Comparison of ENCODE assay signal across 1 cellular context in the genomic region with DNA sequence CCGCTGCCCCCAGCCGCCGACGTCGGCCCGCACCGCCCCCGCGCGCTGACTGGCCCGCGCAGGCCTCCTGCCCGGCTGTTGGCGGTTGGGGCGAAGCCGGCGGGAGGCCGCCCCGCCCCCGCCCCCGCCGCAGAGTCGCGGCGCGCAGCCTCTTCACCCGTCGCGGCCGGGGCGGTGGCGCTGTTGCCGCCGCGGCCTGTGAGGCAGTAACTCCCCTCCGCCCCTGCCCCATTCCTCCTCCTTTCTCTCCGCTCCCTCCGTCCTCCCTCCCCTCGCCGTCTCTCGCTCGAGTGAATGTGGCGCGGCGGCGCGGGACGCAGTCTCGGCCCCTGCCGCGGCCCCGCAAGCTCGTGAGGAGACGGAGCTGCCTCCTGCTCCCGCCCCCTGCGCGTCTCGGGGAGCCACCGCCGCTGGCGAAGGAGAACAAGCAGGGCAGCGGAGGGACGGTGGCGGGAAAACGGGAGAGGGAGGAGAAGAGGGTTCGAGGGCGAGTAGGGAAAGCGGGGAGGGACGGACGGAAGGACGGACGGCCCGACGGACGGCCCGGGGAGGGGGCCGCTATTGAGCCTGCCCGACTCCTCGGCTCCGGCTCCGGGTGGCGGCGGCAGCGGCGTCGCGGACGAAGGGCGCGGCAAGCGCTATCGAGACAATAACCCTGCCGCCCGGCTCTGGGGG.
TF ChIP-seq lines count a peak whose summit lies in the region.

No MANE protein-coding gene starts in this region.

TF ChIP-seq in HEK293, 187 proteins besides CTCF, POLR2A, EP300 and RAD21 (continued from another document and continues in another):
- TF ChIP-seq, protein P1, sequence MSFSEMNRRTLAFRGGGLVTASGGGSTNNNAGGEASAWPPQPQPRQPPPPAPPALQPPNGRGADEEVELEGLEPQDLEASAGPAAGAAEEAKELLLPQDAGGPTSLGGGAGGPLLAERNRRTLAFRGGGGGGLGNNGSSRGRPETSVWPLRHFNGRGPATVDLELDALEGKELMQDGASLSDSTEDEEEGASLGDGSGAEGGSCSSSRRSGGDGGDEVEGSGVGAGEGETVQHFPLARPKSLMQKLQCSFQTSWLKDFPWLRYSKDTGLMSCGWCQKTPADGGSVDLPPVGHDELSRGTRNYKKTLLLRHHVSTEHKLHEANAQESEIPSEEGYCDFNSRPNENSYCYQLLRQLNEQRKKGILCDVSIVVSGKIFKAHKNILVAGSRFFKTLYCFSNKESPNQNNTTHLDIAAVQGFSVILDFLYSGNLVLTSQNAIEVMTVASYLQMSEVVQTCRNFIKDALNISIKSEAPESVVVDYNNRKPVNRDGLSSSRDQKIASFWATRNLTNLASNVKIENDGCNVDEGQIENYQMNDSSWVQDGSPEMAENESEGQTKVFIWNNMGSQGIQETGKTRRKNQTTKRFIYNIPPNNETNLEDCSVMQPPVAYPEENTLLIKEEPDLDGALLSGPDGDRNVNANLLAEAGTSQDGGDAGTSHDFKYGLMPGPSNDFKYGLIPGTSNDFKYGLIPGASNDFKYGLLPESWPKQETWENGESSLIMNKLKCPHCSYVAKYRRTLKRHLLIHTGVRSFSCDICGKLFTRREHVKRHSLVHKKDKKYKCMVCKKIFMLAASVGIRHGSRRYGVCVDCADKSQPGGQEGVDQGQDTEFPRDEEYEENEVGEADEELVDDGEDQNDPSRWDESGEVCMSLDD (tag by site-specific recombination; IDR thresholded peaks at IDR 0.05) = peak; percentile 82
- TF ChIP-seq EGR2 (tag by site-specific recombination; IDR thresholded peaks at IDR 0.05; ENCODE audit: low read depth) = no peak
- TF ChIP-seq ZNF621 (tag by site-specific recombination; IDR thresholded peaks at IDR 0.05) = no peak
- no peak for TF ChIP-seq GLI2 (tag by site-specific recombination; IDR thresholded peaks at IDR 0.05; ENCODE audit: borderline replicate concordance, low read depth)
- 0 out of 2 replicates have a peak, but pooled peaks have one; percentile 27 for TF ChIP-seq ZBTB17 (tag by site-specific recombination; IDR thresholded peaks at IDR 0.05)
- TF ChIP-seq ZNF548 (tag by site-specific recombination; IDR thresholded peaks at IDR 0.05) = no peak
- TF ChIP-seq, protein P2, sequence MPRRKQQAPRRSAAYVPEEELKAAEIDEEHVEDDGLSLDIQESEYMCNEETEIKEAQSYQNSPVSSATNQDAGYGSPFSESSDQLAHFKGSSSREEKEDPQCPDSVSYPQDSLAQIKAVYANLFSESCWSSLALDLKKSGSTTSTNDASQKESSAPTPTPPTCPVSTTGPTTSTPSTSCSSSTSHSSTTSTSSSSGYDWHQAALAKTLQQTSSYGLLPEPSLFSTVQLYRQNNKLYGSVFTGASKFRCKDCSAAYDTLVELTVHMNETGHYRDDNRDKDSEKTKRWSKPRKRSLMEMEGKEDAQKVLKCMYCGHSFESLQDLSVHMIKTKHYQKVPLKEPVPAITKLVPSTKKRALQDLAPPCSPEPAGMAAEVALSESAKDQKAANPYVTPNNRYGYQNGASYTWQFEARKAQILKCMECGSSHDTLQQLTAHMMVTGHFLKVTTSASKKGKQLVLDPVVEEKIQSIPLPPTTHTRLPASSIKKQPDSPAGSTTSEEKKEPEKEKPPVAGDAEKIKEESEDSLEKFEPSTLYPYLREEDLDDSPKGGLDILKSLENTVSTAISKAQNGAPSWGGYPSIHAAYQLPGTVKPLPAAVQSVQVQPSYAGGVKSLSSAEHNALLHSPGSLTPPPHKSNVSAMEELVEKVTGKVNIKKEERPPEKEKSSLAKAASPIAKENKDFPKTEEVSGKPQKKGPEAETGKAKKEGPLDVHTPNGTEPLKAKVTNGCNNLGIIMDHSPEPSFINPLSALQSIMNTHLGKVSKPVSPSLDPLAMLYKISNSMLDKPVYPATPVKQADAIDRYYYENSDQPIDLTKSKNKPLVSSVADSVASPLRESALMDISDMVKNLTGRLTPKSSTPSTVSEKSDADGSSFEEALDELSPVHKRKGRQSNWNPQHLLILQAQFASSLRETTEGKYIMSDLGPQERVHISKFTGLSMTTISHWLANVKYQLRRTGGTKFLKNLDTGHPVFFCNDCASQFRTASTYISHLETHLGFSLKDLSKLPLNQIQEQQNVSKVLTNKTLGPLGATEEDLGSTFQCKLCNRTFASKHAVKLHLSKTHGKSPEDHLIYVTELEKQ (tag by site-specific recombination; IDR thresholded peaks at IDR 0.05; ENCODE audit: borderline replicate concordance) = no peak
- no peak; the same call in none of the 2 replicates for TF ChIP-seq KLF9 (tag by site-specific recombination; IDR thresholded peaks at IDR 0.05; ENCODE audit: low read depth)
- TF ChIP-seq, protein P3, sequence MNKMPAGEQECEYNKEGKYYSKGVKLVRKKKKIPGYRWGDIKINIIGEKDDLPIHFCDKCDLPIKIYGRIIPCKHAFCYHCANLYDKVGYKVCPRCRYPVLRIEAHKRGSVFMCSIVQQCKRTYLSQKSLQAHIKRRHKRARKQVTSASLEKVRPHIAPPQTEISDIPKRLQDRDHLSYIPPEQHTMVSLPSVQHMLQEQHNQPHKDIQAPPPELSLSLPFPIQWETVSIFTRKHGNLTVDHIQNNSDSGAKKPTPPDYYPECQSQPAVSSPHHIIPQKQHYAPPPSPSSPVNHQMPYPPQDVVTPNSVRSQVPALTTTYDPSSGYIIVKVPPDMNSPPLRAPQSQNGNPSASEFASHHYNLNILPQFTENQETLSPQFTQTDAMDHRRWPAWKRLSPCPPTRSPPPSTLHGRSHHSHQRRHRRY (tag by site-specific recombination; IDR thresholded peaks at IDR 0.05) = no peak
- peak; percentile 53; the same call in 1 of the 2 replicates for TF ChIP-seq YY1 (tag by site-specific recombination; IDR thresholded peaks at IDR 0.05)
- TF ChIP-seq, protein P4, sequence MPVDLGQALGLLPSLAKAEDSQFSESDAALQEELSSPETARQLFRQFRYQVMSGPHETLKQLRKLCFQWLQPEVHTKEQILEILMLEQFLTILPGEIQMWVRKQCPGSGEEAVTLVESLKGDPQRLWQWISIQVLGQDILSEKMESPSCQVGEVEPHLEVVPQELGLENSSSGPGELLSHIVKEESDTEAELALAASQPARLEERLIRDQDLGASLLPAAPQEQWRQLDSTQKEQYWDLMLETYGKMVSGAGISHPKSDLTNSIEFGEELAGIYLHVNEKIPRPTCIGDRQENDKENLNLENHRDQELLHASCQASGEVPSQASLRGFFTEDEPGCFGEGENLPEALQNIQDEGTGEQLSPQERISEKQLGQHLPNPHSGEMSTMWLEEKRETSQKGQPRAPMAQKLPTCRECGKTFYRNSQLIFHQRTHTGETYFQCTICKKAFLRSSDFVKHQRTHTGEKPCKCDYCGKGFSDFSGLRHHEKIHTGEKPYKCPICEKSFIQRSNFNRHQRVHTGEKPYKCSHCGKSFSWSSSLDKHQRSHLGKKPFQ (tag by site-specific recombination; IDR thresholded peaks at IDR 0.05) = no peak; the same call in 1 of the 2 replicates
- no peak for TF ChIP-seq ZNF571 (tag by site-specific recombination; IDR thresholded peaks at IDR 0.05)
- TF ChIP-seq, protein P5, sequence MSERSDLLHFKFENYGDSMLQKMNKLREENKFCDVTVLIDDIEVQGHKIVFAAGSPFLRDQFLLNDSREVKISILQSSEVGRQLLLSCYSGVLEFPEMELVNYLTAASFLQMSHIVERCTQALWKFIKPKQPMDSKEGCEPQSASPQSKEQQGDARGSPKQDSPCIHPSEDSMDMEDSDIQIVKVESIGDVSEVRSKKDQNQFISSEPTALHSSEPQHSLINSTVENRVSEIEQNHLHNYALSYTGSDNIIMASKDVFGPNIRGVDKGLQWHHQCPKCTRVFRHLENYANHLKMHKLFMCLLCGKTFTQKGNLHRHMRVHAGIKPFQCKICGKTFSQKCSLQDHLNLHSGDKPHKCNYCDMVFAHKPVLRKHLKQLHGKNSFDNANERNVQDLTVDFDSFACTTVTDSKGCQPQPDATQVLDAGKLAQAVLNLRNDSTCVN (tag by site-specific recombination; optimal IDR thresholded peaks at IDR 0.05) = peak; percentile 99
- TF ChIP-seq ZNF155 (tag by site-specific recombination; IDR thresholded peaks at IDR 0.05) = no peak
- TF ChIP-seq, protein P6, sequence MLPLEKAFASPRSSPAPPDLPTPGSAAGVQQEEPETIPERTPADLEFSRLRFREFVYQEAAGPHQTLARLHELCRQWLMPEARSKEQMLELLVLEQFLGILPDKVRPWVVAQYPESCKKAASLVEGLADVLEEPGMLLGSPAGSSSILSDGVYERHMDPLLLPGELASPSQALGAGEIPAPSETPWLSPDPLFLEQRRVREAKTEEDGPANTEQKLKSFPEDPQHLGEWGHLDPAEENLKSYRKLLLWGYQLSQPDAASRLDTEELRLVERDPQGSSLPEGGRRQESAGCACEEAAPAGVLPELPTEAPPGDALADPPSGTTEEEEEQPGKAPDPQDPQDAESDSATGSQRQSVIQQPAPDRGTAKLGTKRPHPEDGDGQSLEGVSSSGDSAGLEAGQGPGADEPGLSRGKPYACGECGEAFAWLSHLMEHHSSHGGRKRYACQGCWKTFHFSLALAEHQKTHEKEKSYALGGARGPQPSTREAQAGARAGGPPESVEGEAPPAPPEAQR (tag by site-specific recombination; IDR thresholded peaks at IDR 0.05) = no peak
- TF ChIP-seq ZNF560 (tag by site-specific recombination; IDR thresholded peaks at IDR 0.05; ENCODE audit: borderline replicate concordance) = no peak
- TF ChIP-seq TCF7L2 (IDR thresholded peaks at IDR 0.05; ENCODE audit: borderline replicate concordance, low read depth, low read length) = no peak
- peak; percentile 96 for TF ChIP-seq PRDM1 (tag by site-specific recombination; IDR thresholded peaks at IDR 0.05)
- TF ChIP-seq, protein P7, sequence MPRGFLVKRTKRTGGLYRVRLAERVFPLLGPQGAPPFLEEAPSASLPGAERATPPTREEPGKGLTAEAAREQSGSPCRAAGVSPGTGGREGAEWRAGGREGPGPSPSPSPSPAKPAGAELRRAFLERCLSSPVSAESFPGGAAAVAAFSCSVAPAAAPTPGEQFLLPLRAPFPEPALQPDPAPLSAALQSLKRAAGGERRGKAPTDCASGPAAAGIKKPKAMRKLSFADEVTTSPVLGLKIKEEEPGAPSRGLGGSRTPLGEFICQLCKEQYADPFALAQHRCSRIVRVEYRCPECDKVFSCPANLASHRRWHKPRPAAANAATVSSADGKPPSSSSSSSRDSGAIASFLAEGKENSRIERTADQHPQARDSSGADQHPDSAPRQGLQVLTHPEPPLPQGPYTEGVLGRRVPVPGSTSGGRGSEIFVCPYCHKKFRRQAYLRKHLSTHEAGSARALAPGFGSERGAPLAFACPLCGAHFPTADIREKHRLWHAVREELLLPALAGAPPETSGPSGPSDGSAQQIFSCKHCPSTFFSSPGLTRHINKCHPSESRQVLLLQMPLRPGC (tag by site-specific recombination; IDR thresholded peaks at IDR 0.05) = peak; percentile 80; the same call in 1 of the 2 replicates
- no peak for TF ChIP-seq TRIM28 (IDR thresholded peaks at IDR 0.05; ENCODE audit: borderline replicate concordance, low read length)
- TF ChIP-seq ZNF19 (tag by site-specific recombination; IDR thresholded peaks at IDR 0.05; ENCODE audit: low read depth) = no peak
- peak; percentile 51; the same call in 1 of the 2 replicates for TF ChIP-seq REPIN1 (tag by site-specific recombination; IDR thresholded peaks at IDR 0.05; ENCODE audit: low read depth)
- TF ChIP-seq ZNF266 (tag by site-specific recombination; IDR thresholded peaks at IDR 0.05; ENCODE audit: low read depth) = no peak
- TF ChIP-seq, protein P8, sequence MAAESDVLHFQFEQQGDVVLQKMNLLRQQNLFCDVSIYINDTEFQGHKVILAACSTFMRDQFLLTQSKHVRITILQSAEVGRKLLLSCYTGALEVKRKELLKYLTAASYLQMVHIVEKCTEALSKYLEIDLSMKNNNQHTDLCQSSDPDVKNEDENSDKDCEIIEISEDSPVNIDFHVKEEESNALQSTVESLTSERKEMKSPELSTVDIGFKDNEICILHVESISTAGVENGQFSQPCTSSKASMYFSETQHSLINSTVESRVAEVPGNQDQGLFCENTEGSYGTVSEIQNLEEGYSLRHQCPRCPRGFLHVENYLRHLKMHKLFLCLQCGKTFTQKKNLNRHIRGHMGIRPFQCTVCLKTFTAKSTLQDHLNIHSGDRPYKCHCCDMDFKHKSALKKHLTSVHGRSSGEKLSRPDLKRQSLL (tag by site-specific recombination; IDR thresholded peaks at IDR 0.05) = peak; percentile 59; the same call in 1 of the 2 replicates
- peak; percentile 36; the same call in 1 of the 2 replicates for TF ChIP-seq ZNF10 (tag by site-specific recombination; IDR thresholded peaks at IDR 0.05)
- no peak for TF ChIP-seq ZFP3 (tag by site-specific recombination; IDR thresholded peaks at IDR 0.05; ENCODE audit: low read depth)
- TF ChIP-seq, protein P9, sequence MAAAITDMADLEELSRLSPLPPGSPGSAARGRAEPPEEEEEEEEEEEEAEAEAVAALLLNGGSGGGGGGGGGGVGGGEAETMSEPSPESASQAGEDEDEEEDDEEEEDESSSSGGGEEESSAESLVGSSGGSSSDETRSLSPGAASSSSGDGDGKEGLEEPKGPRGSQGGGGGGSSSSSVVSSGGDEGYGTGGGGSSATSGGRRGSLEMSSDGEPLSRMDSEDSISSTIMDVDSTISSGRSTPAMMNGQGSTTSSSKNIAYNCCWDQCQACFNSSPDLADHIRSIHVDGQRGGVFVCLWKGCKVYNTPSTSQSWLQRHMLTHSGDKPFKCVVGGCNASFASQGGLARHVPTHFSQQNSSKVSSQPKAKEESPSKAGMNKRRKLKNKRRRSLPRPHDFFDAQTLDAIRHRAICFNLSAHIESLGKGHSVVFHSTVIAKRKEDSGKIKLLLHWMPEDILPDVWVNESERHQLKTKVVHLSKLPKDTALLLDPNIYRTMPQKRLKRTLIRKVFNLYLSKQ (tag by site-specific recombination; IDR thresholded peaks at IDR 0.05; ENCODE audit: borderline replicate concordance) = no peak; the same call in 1 of the 2 replicates
- TF ChIP-seq, protein P10, sequence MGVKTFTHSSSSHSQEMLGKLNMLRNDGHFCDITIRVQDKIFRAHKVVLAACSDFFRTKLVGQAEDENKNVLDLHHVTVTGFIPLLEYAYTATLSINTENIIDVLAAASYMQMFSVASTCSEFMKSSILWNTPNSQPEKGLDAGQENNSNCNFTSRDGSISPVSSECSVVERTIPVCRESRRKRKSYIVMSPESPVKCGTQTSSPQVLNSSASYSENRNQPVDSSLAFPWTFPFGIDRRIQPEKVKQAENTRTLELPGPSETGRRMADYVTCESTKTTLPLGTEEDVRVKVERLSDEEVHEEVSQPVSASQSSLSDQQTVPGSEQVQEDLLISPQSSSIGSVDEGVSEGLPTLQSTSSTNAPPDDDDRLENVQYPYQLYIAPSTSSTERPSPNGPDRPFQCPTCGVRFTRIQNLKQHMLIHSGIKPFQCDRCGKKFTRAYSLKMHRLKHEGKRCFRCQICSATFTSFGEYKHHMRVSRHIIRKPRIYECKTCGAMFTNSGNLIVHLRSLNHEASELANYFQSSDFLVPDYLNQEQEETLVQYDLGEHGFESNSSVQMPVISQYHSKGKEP (tag by site-specific recombination; IDR thresholded peaks at IDR 0.05) = peak; percentile 36; the same call in 1 of the 2 replicates
- TF ChIP-seq ZNF121 (tag by site-specific recombination; IDR thresholded peaks at IDR 0.05) = peak; percentile 84
- TF ChIP-seq ZNF2 (tag by site-specific recombination; IDR thresholded peaks at IDR 0.05) = peak; percentile 93
- peak; percentile 80 for TF ChIP-seq GLIS2 (tag by site-specific recombination; IDR thresholded peaks at IDR 0.05)
- peak; percentile 86 for TF ChIP-seq ZNF610 (tag by site-specific recombination; IDR thresholded peaks at IDR 0.05; ENCODE audit: borderline replicate concordance)
